25 cellular contexts compared by ENCODE assay signal in the genomic region with DNA sequence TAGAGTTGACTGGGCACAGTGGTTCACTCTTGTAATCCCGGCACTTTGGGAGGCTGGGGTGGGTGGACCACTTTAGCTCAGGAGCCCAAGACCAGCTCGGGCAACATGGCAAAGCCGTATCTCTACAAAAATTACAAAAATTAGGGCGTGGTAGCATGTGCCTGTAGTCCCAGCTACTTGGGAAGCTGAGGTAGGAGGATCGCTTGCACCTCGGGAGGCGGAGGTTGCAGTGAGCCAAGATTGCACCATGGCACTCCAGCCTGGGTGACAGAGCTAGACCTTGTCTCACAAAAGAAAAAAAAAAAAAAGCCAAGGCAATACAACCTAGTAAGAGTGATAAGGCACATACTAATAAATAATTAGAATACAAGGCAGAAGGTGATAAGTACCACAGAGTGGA.
"Had no signal": no experiment of that assay in that cellular context is flagged by ENCODE, and none has a peak within 500 bp of the region (broad histone marks: within the 10 kb centered on the region; RNA-seq: fewer than 3 reads in every experiment).

No MANE protein-coding gene starts in this region.

- H3K4me3 Mint-ChIP-seq: mesothelial cell of epicardium; naive B cell; natural killer cell; stimulated activated effector memory CD8-positive, alpha-beta T cell treated with anti-CD3 and anti-CD28 coated beads, Interleukin-12 subunit alpha, Interleukin-12 subunit beta, amount 100 ng/mL, for 72 hours; stimulated activated naive CD8-positive, alpha-beta T cell treated with anti-CD3 and anti-CD28 coated beads, Interleukin-15, Interleukin-2, amounts not matched to agents 100 ng/mL and 50 ng/mL, for 24 hours had no signal

- DNase-seq: heart right ventricle; islet precursor cell; mesendoderm; naive B cell; natural killer cell; ovary; retina; right cardiac atrium; stimulated activated CD4-positive, alpha-beta T cell treated with anti-CD3 and anti-CD28 coated beads, Interleukin-12 subunit alpha, Interleukin-12 subunit beta, amount 100 ng/mL, for 4 hours; stimulated activated CD4-positive, alpha-beta T cell treated with anti-CD3 and anti-CD28 coated beads, Interleukin-15, amount 100 ng/mL, for 24 hours; stimulated activated CD4-positive, alpha-beta T cell treated with anti-CD3 and anti-CD28 coated beads, Interleukin-2, amount 100 ng/mL, for 24 hours; stimulated activated CD4-positive, alpha-beta T cell treated with anti-CD3 and anti-CD28 coated beads, Interleukin-4, amount 100 ng/mL, for 1 hour; stimulated activated naive CD4-positive, alpha-beta T cell; tibial artery had no signal

- H3K36me3 ChIP-seq: heart right ventricle, ovary, prostate gland, suprapubic skin, thoracic aorta, tibial artery, vagina had no signal

- H3K27me3 Mint-ChIP-seq: naive B cell; stimulated activated naive CD8-positive, alpha-beta T cell treated with anti-CD3 and anti-CD28 coated beads, Interleukin-15, Interleukin-2, amounts not matched to agents 100 ng/mL and 50 ng/mL, for 24 hours had no signal

- H3K4me1 ChIP-seq: prostate gland, tibial artery, vagina had no signal

- H3K27ac Mint-ChIP-seq: mesothelial cell of epicardium; naive B cell; natural killer cell; stimulated activated effector memory CD8-positive, alpha-beta T cell treated with anti-CD3 and anti-CD28 coated beads, Interleukin-12 subunit alpha, Interleukin-12 subunit beta, amount 100 ng/mL, for 72 hours; stimulated activated naive CD8-positive, alpha-beta T cell treated with anti-CD3 and anti-CD28 coated beads, Interleukin-15, Interleukin-2, amounts not matched to agents 100 ng/mL and 50 ng/mL, for 24 hours had no signal

- H3K9me3 Mint-ChIP-seq: natural killer cell; stimulated activated effector memory CD8-positive, alpha-beta T cell treated with anti-CD3 and anti-CD28 coated beads, Interleukin-12 subunit alpha, Interleukin-12 subunit beta, amount 100 ng/mL, for 72 hours; stimulated activated naive CD8-positive, alpha-beta T cell treated with anti-CD3 and anti-CD28 coated beads, Interleukin-15, Interleukin-2, amounts not matched to agents 100 ng/mL and 50 ng/mL, for 24 hours had no signal

- H3K4me1 Mint-ChIP-seq: mesothelial cell of epicardium, natural killer cell had no signal

- ATAC-seq: heart right ventricle; natural killer cell; right cardiac atrium; sciatic nerve; stimulated activated effector memory CD8-positive, alpha-beta T cell treated with anti-CD3 and anti-CD28 coated beads, Interleukin-12 subunit alpha, Interleukin-12 subunit beta, amount 100 ng/mL, for 72 hours had no signal

- H3K4me3 ChIP-seq: heart right ventricle, hepatocyte, lung, ovary, prostate gland, skin epidermis, suprapubic skin, thoracic aorta, tibial artery, vagina had no signal

- H3K27ac ChIP-seq: heart right ventricle, hepatocyte, ovary, prostate gland, skin epidermis, suprapubic skin, thoracic aorta, tibial artery, vagina had no signal

- H3K27me3 ChIP-seq: heart right ventricle, hepatocyte, ovary, suprapubic skin, tibial artery, vagina had no signal

- H3K36me3 Mint-ChIP-seq: naive B cell; natural killer cell; stimulated activated effector memory CD8-positive, alpha-beta T cell treated with anti-CD3 and anti-CD28 coated beads, Interleukin-12 subunit alpha, Interleukin-12 subunit beta, amount 100 ng/mL, for 72 hours had no signal

- H3K9me3 ChIP-seq: heart right ventricle, ovary, prostate gland, suprapubic skin, thoracic aorta, tibial artery, vagina had no signal
